Comparison of ENCODE assay signal across 2 cellular contexts in genomic region chr19:4913996-4914735, GRCh38.
TF ChIP-seq lines count a peak whose summit lies in the region.

No MANE protein-coding gene starts in this region.

TF ChIP-seq in SK-N-SH, 30 proteins besides CTCF, POLR2A, EP300 and RAD21:
- TF ChIP-seq REST (IDR thresholded peaks at IDR 0.05; ENCODE audit: low read depth, low read length): no peak
- TF ChIP-seq ELF1 (IDR thresholded peaks at IDR 0.05): no peak
- no peak for TF ChIP-seq FOXJ3 (CRISPR knock-in tag; IDR thresholded peaks at IDR 0.05)
- no peak for TF ChIP-seq USF1 (IDR thresholded peaks at IDR 0.05; ENCODE audit: borderline replicate concordance, low read depth)
- TF ChIP-seq TCF12 (IDR thresholded peaks at IDR 0.05): no peak

TF ChIP-seq in SK-N-SH treated with all-trans-retinoic acid at 6 μM for 48 hours, 23 proteins besides CTCF, POLR2A, EP300 and RAD21:
- no peak for TF ChIP-seq SNAI2 (CRISPR knock-in tag; IDR thresholded peaks at IDR 0.05)
- TF ChIP-seq ZC3H10 (CRISPR knock-in tag; IDR thresholded peaks at IDR 0.05): no peak
- TF ChIP-seq TOX (CRISPR knock-in tag; IDR thresholded peaks at IDR 0.05; ENCODE audit: borderline replicate concordance): no peak
- no peak for TF ChIP-seq CREB5 (CRISPR knock-in tag; IDR thresholded peaks at IDR 0.05; ENCODE audit: low read depth)
- no peak for TF ChIP-seq POU6F1 (CRISPR knock-in tag; IDR thresholded peaks at IDR 0.05; ENCODE audit: borderline replicate concordance, low read depth)
- TF ChIP-seq ZFP3 (CRISPR knock-in tag; IDR thresholded peaks at IDR 0.05): no peak
- no peak for TF ChIP-seq GLIS3 (CRISPR knock-in tag; IDR thresholded peaks at IDR 0.05)
- no peak for TF ChIP-seq CSRNP3 (CRISPR knock-in tag; IDR thresholded peaks at IDR 0.05)
- no peak for TF ChIP-seq ESRRG (CRISPR knock-in tag; IDR thresholded peaks at IDR 0.05)
- TF ChIP-seq PPARA (CRISPR knock-in tag; IDR thresholded peaks at IDR 0.05; ENCODE audit: borderline replicate concordance): no peak
- TF ChIP-seq OSR1 (CRISPR knock-in tag; IDR thresholded peaks at IDR 0.05): no peak
